Comparison of ENCODE assay signal across 8 cellular contexts in genomic region chr4:6269400-6269650, GRCh38. TPM values are rescaled to one million over a fixed set of nuclear protein-coding genes. Genes with fewer than 3 reads are reported as not detected.
DNase-seq lines count a peak whose midpoint lies in the region; ATAC-seq and TF ChIP-seq lines count a peak whose summit lies in the region.

No MANE protein-coding gene starts in this region.

- peaks cover 41% of the 10 kb centered on the region for H3K4me1 Mint-ChIP-seq in GM23338

- no peaks in the 10 kb centered on the region for H3F3A ChIP-seq in GM23338 (replicated peaks; ENCODE audit: low read depth)

- H2AK5ac ChIP-seq in mesendoderm (ENCODE audit: low read length) = no peak overlapping the region

- peak overlapping the region; percentile 32 for H3K9ac ChIP-seq in mesendoderm (ENCODE audit: low read length)

- H3K9me3 ChIP-seq in A673 (ENCODE audit: low read depth, low read length, poor library complexity, severe bottlenecking) = no peaks in the 10 kb centered on the region

- no peaks in the 10 kb centered on the region for H3K36me3 Mint-ChIP-seq in GM23338 (ENCODE audit: low read depth)

- WGBS in mesendoderm (ENCODE audit: extremely low coverage, insufficient coverage, low lambda C conversion rate) = no CpG with 5 or more reads among the region's 24 CpGs

- H2AFZ ChIP-seq in GM23338 = peak overlapping the region; percentile 99

- H4K20me1 ChIP-seq in GM23338 (replicated peaks; ENCODE audit: insufficient read depth) = peaks cover 3% of the 10 kb centered on the region; the same call in 1 of the 2 replicates

- H2BK120ac ChIP-seq in mesendoderm (ENCODE audit: low read depth, low read length) = no peak overlapping the region

- H3K23ac ChIP-seq in mesendoderm (ENCODE audit: low read length) = no peak overlapping the region

- no peak overlapping the region for H3K4ac ChIP-seq in mesendoderm (ENCODE audit: low read depth, low read length)

- POLR2A ChIA-PET in A673 (lab: Charles Lee; ENCODE audit: low non-redundant PET) = no interaction called here

- no TSS peak for BruUV-seq in A673 (replicated peaks; lab: Mats Ljungman, UMichigan)

- H3K4me3 ChIP-seq in A673 (ENCODE audit: low read depth, low read length, poor library complexity, severe bottlenecking) = peak overlapping the region; percentile 94
- peak overlapping the region; percentile 73 for H3K4me3 ChIP-seq in GM23338
- H3K4me3 ChIP-seq in mesendoderm (ENCODE audit: low read length) = no peak overlapping the region

- no peaks in the 10 kb centered on the region for H3K9me2 ChIP-seq in GM23338 (ENCODE audit: insufficient read depth)

- peaks cover 2% of the 10 kb centered on the region; the same call in 1 of the 3 replicates for H3K9me3 Mint-ChIP-seq in GM23338

- H3K4me1 ChIP-seq in A673 (ENCODE audit: insufficient read depth, low read length, poor library complexity, severe bottlenecking) (peaks cover 14% of the 10 kb centered on the region), GM23338 (ENCODE audit: insufficient read depth) (peaks cover 14% of the 10 kb centered on the region), mesendoderm (ENCODE audit: control insufficient read depth, low read depth, low read length) (peaks cover 2% of the 10 kb centered on the region)

- no peak for ATAC-seq in GM23338

- H3K36me3 ChIP-seq in A673 (ENCODE audit: insufficient read depth, low read length, poor library complexity, severe bottlenecking) (no peaks in the 10 kb centered on the region), GM23338 (ENCODE audit: insufficient read depth) (no peaks in the 10 kb centered on the region), mesendoderm (ENCODE audit: control insufficient read depth, insufficient read depth, low read length) (no peaks in the 10 kb centered on the region)

- no peak overlapping the region for H2BK15ac ChIP-seq in mesendoderm (replicated peaks; ENCODE audit: low read depth)

- H3K4me3 Mint-ChIP-seq in GM23338 = peak overlapping the region; percentile 78

- H4K5ac ChIP-seq in mesendoderm (ENCODE audit: low read length) = no peak overlapping the region

- H3K4me2 ChIP-seq in GM23338 (peak overlapping the region; percentile 97), mesendoderm (ENCODE audit: low read length) (peak overlapping the region; percentile 71)

- peak overlapping the region; percentile 30 for H3K56ac ChIP-seq in mesendoderm (ENCODE audit: low read length)

- CTCF ChIA-PET in A673 (lab: Charles Lee) = interaction anchor here (1.3 kb wide), 1 partner anchor 19 kb away, joined by 3 read pairs; no protein-coding TSS in a partner anchor

- no peak for TF ChIP-seq CTCF in A673 (conservative IDR thresholded peaks at IDR 0.05; ENCODE audit: low read depth, low read length)
- no peak for TF ChIP-seq CTCF in GM23338 (conservative IDR thresholded peaks at IDR 0.05; ENCODE audit: low read depth in 2 of 2)

- H3K79me2 ChIP-seq in GM23338 (replicated peaks; ENCODE audit: insufficient read depth) (peaks cover 23% of the 10 kb centered on the region; the same call in 1 of the 2 replicates), mesendoderm (ENCODE audit: control insufficient read depth, insufficient read depth, low read length) (peaks cover 1% of the 10 kb centered on the region)

- no peak overlapping the region for H3K27ac Mint-ChIP-seq in GM23338

- H3K27me3 Mint-ChIP-seq in GM23338 (ENCODE audit: insufficient read depth, low read depth, poor library complexity) = peaks cover 10% of the 10 kb centered on the region

- no peak overlapping the region for H3K18ac ChIP-seq in mesendoderm (ENCODE audit: low read length)

- no peak for DNase-seq in A673 (ENCODE audit: low spot score)
- DNase-seq in GM23338 (ENCODE audit: low spot score) = no peak
- no peak for DNase-seq in mesendoderm
- no peak for DNase-seq in NCI-H2081 (lab: John Stamatoyannopoulos, UW)
- DNase-seq in NOMO-1 treated with dmso at 0.1 percent for 144 hours (lab: John Stamatoyannopoulos, UW; ENCODE audit: unreplicated experiment) = no peak
- DNase-seq in DMS79 (lab: John Stamatoyannopoulos, UW) = no peak
- DNase-seq in KBM-7 = no peak

- no peaks in the 10 kb centered on the region for H3K27me3 ChIP-seq in A673 (replicated peaks; ENCODE audit: insufficient read depth, low read depth, low read length, poor library complexity)
- no peaks in the 10 kb centered on the region for H3K27me3 ChIP-seq in GM23338 (ENCODE audit: insufficient read depth)
- H3K27me3 ChIP-seq in mesendoderm (ENCODE audit: insufficient read depth, low read length, poor library complexity) = no peaks in the 10 kb centered on the region

- peaks cover 3% of the 10 kb centered on the region for H3K79me1 ChIP-seq in mesendoderm (ENCODE audit: low read length)

- intact Hi-C loops in A673 (cut with micrococcal nuclease; ENCODE audit: unreplicated experiment) = loop anchor here (5.0 kb wide), 1 partner anchor 58 kb away; no protein-coding TSS in a partner anchor

- in situ Hi-C loops in KBM-7 (cut with MboI; ENCODE audit: low pct_unique_long_range_greater_than_20kb, low sequenced_read_pairs) = no loop called here

- no peak overlapping the region for H2BK5ac ChIP-seq in mesendoderm (ENCODE audit: low read length)

- H3K27ac ChIP-seq in A673 (ENCODE audit: low read depth, low read length, poor library complexity, severe bottlenecking) (no peak overlapping the region), GM23338 (ENCODE audit: low read depth) (no peak overlapping the region), angular gyrus (ENCODE audit: low read depth, low read length) (peak overlapping the region; percentile 22), mesendoderm (ENCODE audit: low read depth, low read length) (no peak overlapping the region)

- no peak overlapping the region for H4K8ac ChIP-seq in mesendoderm (ENCODE audit: low read depth, low read length)

TF ChIP-seq in GM23338, 12 proteins besides CTCF, POLR2A, EP300 and RAD21 (continues in another document):
- TF ChIP-seq ZNF462 (CRISPR knock-in tag; IDR thresholded peaks at IDR 0.05) (no peak), ZNF331 (CRISPR knock-in tag; IDR thresholded peaks at IDR 0.05; ENCODE audit: low read depth) (no peak)

RNA-seq across cellular contexts. Expression of gene WFS1, which starts 0.3 kb away (rescaled TPM):
- total RNA-seq in A673 (2021) = 14.0 and 15.6 TPM in 2 replicates
- 42.3 and 45.4 TPM in 2 replicates for total RNA-seq in GM23338 (2014; rRNA removed; shearing (Covaris generic))
- polyA plus RNA-seq in GM23338 (2016; fragmentation: Nextera tagmentation; extraction: Ambion mirVana) = 24.2 and 24.7 TPM in 2 replicates
- polyA plus RNA-seq in mesendoderm (2013, experiment 1 of 2) = 23.7 TPM
- 21.6 TPM for polyA plus RNA-seq in mesendoderm (2013, experiment 2 of 2)
